In the genomic region with DNA sequence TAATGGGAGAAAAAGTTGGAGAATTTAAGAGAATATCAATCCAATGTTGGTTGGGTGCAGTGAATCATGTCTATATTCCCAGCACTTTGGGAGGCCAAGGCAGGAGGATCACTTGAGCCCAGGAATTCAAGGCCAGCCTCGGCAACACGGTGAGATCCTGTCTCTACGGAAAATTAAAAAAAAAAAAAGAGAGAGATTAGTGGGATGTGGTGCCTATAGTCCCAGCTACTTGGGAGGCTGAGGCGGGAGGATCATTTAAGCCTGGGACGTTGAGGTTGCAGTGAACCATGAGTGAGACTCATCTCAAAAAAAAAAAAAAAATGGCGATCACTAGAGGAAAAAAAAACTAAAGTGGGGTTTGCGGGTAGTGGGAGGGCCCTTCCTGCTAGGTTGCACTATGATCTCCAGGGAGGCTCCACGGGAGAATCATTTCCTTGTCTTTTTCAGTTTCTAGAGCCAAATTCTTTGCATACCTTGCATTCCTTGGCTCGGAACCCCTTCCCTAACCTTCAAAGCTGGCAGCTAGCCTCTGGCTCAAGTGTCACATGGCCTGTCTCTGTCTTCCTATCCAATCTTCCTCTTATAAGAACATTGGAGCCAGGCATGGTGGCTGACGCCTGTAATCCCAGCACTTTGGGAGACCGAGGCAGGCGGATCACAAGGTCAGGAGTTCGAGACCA, we compare ENCODE assay signal across 1 cellular context.
TF ChIP-seq lines count a peak whose summit lies in the region.

No MANE protein-coding gene starts in this region.

TF ChIP-seq in HepG2, 621 proteins besides CTCF, POLR2A, EP300 and RAD21 (continued from another document and continues in another):
- TF ChIP-seq, protein P1, sequence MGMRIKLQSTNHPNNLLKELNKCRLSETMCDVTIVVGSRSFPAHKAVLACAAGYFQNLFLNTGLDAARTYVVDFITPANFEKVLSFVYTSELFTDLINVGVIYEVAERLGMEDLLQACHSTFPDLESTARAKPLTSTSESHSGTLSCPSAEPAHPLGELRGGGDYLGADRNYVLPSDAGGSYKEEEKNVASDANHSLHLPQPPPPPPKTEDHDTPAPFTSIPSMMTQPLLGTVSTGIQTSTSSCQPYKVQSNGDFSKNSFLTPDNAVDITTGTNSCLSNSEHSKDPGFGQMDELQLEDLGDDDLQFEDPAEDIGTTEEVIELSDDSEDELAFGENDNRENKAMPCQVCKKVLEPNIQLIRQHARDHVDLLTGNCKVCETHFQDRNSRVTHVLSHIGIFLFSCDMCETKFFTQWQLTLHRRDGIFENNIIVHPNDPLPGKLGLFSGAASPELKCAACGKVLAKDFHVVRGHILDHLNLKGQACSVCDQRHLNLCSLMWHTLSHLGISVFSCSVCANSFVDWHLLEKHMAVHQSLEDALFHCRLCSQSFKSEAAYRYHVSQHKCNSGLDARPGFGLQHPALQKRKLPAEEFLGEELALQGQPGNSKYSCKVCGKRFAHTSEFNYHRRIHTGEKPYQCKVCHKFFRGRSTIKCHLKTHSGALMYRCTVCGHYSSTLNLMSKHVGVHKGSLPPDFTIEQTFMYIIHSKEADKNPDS (CRISPR knock-in tag; IDR thresholded peaks at IDR 0.05) = no peak
- TF ChIP-seq PHF20 (CRISPR knock-in tag; IDR thresholded peaks at IDR 0.05) (no peak), ATF7 (IDR thresholded peaks at IDR 0.05) (no peak), ATF7 (CRISPR knock-in tag; IDR thresholded peaks at IDR 0.05) (no peak), ELF3 (CRISPR knock-in tag; IDR thresholded peaks at IDR 0.05) (peak; percentile 88), ZNF510 (CRISPR knock-in tag; IDR thresholded peaks at IDR 0.05; ENCODE audit: low read depth) (no peak), SMYD3 (CRISPR knock-in tag; IDR thresholded peaks at IDR 0.05) (no peak), NFYB (CRISPR knock-in tag; IDR thresholded peaks at IDR 0.05) (no peak), KDM6A (CRISPR knock-in tag; IDR thresholded peaks at IDR 0.05; ENCODE audit: low read depth) (0 out of 2 replicates have a peak, but pooled peaks have one; percentile 43), GTF2F1 (IDR thresholded peaks at IDR 0.05; ENCODE audit: low read length) (no peak), SMAD1 (CRISPR knock-in tag; IDR thresholded peaks at IDR 0.05; ENCODE audit: borderline replicate concordance, low read depth) (no peak), ZNF878 (CRISPR knock-in tag; IDR thresholded peaks at IDR 0.05) (no peak), JARID2 (CRISPR knock-in tag; IDR thresholded peaks at IDR 0.05; ENCODE audit: insufficient replicate concordance) (no peak), EEA1 (CRISPR knock-in tag; IDR thresholded peaks at IDR 0.05; ENCODE audit: borderline replicate concordance) (no peak), MEF2D (CRISPR knock-in tag; IDR thresholded peaks at IDR 0.05) (no peak), KAT2B (IDR thresholded peaks at IDR 0.05; ENCODE audit: borderline replicate concordance, low read depth, low read length) (no peak), SOX13 (IDR thresholded peaks at IDR 0.05) (no peak), SOX13 (CRISPR knock-in tag; conservative IDR thresholded peaks at IDR 0.05 in 1 of 2, IDR thresholded peaks at IDR 0.05 in 1 of 2) (peak in 1 of 2 experiments; percentile 21; a peak in 1 of 4 replicates), HOXA9 (CRISPR knock-in tag; IDR thresholded peaks at IDR 0.05; ENCODE audit: borderline replicate concordance) (no peak), TBP (CRISPR knock-in tag; IDR thresholded peaks at IDR 0.05) (no peak), MEIS2 (CRISPR knock-in tag; IDR thresholded peaks at IDR 0.05) (no peak), RXRA (CRISPR knock-in tag; IDR thresholded peaks at IDR 0.05) (no peak), MED8 (CRISPR knock-in tag; IDR thresholded peaks at IDR 0.05; ENCODE audit: insufficient replicate concordance) (no peak), MED1 (CRISPR knock-in tag; IDR thresholded peaks at IDR 0.05) (peak; percentile 59)
- TF ChIP-seq, protein P2, sequence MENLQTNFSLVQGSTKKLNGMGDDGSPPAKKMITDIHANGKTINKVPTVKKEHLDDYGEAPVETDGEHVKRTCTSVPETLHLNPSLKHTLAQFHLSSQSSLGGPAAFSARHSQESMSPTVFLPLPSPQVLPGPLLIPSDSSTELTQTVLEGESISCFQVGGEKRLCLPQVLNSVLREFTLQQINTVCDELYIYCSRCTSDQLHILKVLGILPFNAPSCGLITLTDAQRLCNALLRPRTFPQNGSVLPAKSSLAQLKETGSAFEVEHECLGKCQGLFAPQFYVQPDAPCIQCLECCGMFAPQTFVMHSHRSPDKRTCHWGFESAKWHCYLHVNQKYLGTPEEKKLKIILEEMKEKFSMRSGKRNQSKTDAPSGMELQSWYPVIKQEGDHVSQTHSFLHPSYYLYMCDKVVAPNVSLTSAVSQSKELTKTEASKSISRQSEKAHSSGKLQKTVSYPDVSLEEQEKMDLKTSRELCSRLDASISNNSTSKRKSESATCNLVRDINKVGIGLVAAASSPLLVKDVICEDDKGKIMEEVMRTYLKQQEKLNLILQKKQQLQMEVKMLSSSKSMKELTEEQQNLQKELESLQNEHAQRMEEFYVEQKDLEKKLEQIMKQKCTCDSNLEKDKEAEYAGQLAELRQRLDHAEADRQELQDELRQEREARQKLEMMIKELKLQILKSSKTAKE (CRISPR knock-in tag; IDR thresholded peaks at IDR 0.05; ENCODE audit: borderline replicate concordance) = no peak
- TF ChIP-seq, protein P3, sequence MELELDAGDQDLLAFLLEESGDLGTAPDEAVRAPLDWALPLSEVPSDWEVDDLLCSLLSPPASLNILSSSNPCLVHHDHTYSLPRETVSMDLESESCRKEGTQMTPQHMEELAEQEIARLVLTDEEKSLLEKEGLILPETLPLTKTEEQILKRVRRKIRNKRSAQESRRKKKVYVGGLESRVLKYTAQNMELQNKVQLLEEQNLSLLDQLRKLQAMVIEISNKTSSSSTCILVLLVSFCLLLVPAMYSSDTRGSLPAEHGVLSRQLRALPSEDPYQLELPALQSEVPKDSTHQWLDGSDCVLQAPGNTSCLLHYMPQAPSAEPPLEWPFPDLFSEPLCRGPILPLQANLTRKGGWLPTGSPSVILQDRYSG (CRISPR knock-in tag; IDR thresholded peaks at IDR 0.05) = no peak
- TF ChIP-seq, protein P4, sequence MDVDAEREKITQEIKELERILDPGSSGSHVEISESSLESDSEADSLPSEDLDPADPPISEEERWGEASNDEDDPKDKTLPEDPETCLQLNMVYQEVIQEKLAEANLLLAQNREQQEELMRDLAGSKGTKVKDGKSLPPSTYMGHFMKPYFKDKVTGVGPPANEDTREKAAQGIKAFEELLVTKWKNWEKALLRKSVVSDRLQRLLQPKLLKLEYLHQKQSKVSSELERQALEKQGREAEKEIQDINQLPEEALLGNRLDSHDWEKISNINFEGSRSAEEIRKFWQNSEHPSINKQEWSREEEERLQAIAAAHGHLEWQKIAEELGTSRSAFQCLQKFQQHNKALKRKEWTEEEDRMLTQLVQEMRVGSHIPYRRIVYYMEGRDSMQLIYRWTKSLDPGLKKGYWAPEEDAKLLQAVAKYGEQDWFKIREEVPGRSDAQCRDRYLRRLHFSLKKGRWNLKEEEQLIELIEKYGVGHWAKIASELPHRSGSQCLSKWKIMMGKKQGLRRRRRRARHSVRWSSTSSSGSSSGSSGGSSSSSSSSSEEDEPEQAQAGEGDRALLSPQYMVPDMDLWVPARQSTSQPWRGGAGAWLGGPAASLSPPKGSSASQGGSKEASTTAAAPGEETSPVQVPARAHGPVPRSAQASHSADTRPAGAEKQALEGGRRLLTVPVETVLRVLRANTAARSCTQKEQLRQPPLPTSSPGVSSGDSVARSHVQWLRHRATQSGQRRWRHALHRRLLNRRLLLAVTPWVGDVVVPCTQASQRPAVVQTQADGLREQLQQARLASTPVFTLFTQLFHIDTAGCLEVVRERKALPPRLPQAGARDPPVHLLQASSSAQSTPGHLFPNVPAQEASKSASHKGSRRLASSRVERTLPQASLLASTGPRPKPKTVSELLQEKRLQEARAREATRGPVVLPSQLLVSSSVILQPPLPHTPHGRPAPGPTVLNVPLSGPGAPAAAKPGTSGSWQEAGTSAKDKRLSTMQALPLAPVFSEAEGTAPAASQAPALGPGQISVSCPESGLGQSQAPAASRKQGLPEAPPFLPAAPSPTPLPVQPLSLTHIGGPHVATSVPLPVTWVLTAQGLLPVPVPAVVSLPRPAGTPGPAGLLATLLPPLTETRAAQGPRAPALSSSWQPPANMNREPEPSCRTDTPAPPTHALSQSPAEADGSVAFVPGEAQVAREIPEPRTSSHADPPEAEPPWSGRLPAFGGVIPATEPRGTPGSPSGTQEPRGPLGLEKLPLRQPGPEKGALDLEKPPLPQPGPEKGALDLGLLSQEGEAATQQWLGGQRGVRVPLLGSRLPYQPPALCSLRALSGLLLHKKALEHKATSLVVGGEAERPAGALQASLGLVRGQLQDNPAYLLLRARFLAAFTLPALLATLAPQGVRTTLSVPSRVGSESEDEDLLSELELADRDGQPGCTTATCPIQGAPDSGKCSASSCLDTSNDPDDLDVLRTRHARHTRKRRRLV (CRISPR knock-in tag; IDR thresholded peaks at IDR 0.05) = no peak
- TF ChIP-seq, protein P5, sequence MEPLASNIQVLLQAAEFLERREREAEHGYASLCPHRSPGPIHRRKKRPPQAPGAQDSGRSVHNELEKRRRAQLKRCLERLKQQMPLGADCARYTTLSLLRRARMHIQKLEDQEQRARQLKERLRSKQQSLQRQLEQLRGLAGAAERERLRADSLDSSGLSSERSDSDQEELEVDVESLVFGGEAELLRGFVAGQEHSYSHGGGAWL (CRISPR knock-in tag; IDR thresholded peaks at IDR 0.05) = no peak
- TF ChIP-seq, protein P6, sequence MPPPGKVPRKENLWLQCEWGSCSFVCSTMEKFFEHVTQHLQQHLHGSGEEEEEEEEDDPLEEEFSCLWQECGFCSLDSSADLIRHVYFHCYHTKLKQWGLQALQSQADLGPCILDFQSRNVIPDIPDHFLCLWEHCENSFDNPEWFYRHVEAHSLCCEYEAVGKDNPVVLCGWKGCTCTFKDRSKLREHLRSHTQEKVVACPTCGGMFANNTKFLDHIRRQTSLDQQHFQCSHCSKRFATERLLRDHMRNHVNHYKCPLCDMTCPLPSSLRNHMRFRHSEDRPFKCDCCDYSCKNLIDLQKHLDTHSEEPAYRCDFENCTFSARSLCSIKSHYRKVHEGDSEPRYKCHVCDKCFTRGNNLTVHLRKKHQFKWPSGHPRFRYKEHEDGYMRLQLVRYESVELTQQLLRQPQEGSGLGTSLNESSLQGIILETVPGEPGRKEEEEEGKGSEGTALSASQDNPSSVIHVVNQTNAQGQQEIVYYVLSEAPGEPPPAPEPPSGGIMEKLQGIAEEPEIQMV (CRISPR knock-in tag; IDR thresholded peaks at IDR 0.05; ENCODE audit: low read depth) = no peak
- TF ChIP-seq, protein P7, sequence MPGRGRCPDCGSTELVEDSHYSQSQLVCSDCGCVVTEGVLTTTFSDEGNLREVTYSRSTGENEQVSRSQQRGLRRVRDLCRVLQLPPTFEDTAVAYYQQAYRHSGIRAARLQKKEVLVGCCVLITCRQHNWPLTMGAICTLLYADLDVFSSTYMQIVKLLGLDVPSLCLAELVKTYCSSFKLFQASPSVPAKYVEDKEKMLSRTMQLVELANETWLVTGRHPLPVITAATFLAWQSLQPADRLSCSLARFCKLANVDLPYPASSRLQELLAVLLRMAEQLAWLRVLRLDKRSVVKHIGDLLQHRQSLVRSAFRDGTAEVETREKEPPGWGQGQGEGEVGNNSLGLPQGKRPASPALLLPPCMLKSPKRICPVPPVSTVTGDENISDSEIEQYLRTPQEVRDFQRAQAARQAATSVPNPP (CRISPR knock-in tag; IDR thresholded peaks at IDR 0.05) = no peak
- TF ChIP-seq, protein P8, sequence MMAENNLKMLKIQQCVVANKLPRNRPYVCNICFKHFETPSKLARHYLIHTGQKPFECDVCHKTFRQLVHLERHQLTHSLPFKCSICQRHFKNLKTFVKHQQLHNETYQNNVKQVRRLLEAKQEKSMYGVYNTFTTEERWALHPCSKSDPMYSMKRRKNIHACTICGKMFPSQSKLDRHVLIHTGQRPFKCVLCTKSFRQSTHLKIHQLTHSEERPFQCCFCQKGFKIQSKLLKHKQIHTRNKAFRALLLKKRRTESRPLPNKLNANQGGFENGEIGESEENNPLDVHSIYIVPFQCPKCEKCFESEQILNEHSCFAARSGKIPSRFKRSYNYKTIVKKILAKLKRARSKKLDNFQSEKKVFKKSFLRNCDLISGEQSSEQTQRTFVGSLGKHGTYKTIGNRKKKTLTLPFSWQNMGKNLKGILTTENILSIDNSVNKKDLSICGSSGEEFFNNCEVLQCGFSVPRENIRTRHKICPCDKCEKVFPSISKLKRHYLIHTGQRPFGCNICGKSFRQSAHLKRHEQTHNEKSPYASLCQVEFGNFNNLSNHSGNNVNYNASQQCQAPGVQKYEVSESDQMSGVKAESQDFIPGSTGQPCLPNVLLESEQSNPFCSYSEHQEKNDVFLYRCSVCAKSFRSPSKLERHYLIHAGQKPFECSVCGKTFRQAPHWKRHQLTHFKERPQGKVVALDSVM (CRISPR knock-in tag; IDR thresholded peaks at IDR 0.05) = peak; percentile 96
- TF ChIP-seq, protein P9, sequence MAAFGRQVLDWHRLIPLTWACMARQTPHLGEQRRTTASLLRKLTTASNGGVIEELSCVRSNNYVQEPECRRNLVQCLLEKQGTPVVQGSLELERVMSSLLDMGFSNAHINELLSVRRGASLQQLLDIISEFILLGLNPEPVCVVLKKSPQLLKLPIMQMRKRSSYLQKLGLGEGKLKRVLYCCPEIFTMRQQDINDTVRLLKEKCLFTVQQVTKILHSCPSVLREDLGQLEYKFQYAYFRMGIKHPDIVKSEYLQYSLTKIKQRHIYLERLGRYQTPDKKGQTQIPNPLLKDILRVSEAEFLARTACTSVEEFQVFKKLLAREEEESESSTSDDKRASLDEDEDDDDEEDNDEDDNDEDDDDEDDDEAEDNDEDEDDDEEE (CRISPR knock-in tag; IDR thresholded peaks at IDR 0.05) = no peak
- TF ChIP-seq, protein P10, sequence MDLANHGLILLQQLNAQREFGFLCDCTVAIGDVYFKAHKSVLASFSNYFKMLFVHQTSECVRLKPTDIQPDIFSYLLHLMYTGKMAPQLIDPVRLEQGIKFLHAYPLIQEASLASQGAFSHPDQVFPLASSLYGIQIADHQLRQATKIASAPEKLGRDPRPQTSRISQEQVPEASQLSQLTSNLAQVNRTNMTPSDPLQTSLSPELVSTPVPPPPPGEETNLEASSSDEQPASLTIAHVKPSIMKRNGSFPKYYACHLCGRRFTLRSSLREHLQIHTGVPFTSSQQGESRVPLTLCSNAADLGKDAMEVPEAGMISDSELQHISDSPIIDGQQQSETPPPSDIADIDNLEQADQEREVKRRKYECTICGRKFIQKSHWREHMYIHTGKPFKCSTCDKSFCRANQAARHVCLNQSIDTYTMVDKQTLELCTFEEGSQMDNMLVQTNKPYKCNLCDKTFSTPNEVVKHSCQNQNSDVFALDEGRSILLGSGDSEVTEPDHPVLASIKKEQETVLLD (CRISPR knock-in tag; IDR thresholded peaks at IDR 0.05; ENCODE audit: low read depth) = no peak
- TF ChIP-seq, protein P11, sequence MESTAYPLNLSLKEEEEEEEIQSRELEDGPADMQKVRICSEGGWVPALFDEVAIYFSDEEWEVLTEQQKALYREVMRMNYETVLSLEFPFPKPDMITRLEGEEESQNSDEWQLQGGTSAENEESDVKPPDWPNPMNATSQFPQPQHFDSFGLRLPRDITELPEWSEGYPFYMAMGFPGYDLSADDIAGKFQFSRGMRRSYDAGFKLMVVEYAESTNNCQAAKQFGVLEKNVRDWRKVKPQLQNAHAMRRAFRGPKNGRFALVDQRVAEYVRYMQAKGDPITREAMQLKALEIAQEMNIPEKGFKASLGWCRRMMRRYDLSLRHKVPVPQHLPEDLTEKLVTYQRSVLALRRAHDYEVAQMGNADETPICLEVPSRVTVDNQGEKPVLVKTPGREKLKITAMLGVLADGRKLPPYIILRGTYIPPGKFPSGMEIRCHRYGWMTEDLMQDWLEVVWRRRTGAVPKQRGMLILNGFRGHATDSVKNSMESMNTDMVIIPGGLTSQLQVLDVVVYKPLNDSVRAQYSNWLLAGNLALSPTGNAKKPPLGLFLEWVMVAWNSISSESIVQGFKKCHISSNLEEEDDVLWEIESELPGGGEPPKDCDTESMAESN (CRISPR knock-in tag; conservative IDR thresholded peaks at IDR 0.05) = no peak
